21 cellular contexts compared by ENCODE assay signal in the genomic region with DNA sequence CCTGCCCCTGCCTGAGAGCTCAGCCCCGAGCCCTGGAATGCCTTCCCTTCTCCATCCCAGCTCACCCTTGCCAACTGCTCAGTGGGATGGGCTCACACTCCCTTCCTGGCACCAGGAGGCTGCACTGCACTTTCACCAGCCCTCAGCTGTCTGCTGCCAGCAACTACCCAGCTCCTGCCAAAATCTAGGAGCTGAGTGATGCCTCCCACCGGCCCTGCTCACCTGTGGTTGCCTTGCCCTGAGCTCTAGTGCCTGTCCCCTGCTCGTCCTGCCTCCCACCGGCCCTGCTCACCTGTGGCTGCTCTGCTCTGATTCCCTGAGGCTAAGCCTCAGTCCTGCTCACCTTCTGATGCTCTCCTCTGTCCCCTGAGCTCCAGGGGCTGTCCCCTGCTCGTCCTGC.
DNase-seq lines count a peak whose midpoint lies in the region; ATAC-seq, FAIRE-seq and TF ChIP-seq lines count a peak whose summit lies in the region.
"Had no signal": no experiment of that assay in that cellular context is flagged by ENCODE, and none has a peak within 500 bp of the region (broad histone marks: within the 10 kb centered on the region; RNA-seq: fewer than 3 reads in every experiment).

No MANE protein-coding gene starts in this region.

- WGBS in A549 (ENCODE audit: missing lambda C conversion rate): 3% methylated on average over 5 of the region's 5 CpGs

- H3K4me1 ChIP-seq in A549 (no peaks in the 10 kb centered on the region), lower lobe of right lung (no peaks in the 10 kb centered on the region)

- TF ChIP-seq POLR2A in A549 (IDR thresholded peaks at IDR 0.05; ENCODE audit: low read length) (no peak), GM12892 (IDR thresholded peaks at IDR 0.05; ENCODE audit: low read depth, low read length) (no peak)

- no peak for TF ChIP-seq EP300 in A549 (IDR thresholded peaks at IDR 0.05)

- in situ Hi-C loops in G401 (cut with HindIII; ENCODE audit: low sequenced_read_pairs): loop anchor here (25.0 kb wide), 1 partner anchor 91 kb away; no protein-coding TSS in a partner anchor

- H3K27ac ChIP-seq in A549 (no peak overlapping the region), lower lobe of right lung (no peak overlapping the region)
- H3K27ac ChIP-seq: coronary artery had no signal

- H3K4me3 ChIP-seq in A549: no peak overlapping the region
- no peak overlapping the region for H3K4me3 ChIP-seq in lower lobe of right lung
- H3K4me3 ChIP-seq: coronary artery had no signal

- no peaks in the 10 kb centered on the region for H3K36me3 ChIP-seq in lower lobe of right lung

- H3K27me3 ChIP-seq in lower lobe of right lung (ENCODE audit: low read depth): no peaks in the 10 kb centered on the region

- FAIRE-seq in A549 (lab: Jason Lieb, UNC): no peak
- no peak for FAIRE-seq in GM12892 (lab: Jason Lieb, UNC)

- H3K9me3 ChIP-seq in A549: peaks cover 4% of the 10 kb centered on the region; the same call in 1 of the 3 replicates
- no peaks in the 10 kb centered on the region for H3K9me3 ChIP-seq in lower lobe of right lung

- TF ChIP-seq RAD21 in A549 (conservative IDR thresholded peaks at IDR 0.05 in 1 of 2, IDR thresholded peaks at IDR 0.05 in 1 of 2): no peak

- DNase-seq in A549 (ENCODE audit: low read depth in 1 of 2, low spot score in 1 of 2) (no peak), G401 (ENCODE audit: low spot score) (peak; percentile 80), SW480 (ENCODE audit: low spot score) (peak; percentile 17), lower lobe of right lung (peak; percentile 41), GM12892 (ENCODE audit: insufficient read length) (no peak)
- DNase-seq in effector CD8-positive, alpha-beta T cell (lab: John Stamatoyannopoulos, UW): no peak
- DNase-seq: activated CD4-positive, alpha-beta memory T cell treated with anti-CD3 and anti-CD28 coated beads, Interleukin-2, amount 10 ng/mL, durations not matched to agents 7 days and 5 days; activated T-cell treated with anti-CD3 and anti-CD28 coated beads, Interleukin-2, amount 50 U/mL, for 4 hours; CD4-positive, alpha-beta memory T cell; DMS53; foreskin fibroblast; H9; hippocampal formation; midbrain; NCI-H1436 treated with DMSO at 0.1 percent for 48 hours; NCI-H774; stimulated activated CD4-positive, alpha-beta T cell treated with anti-CD3 and anti-CD28 coated beads, Interleukin-12 subunit alpha, Interleukin-12 subunit beta, amount 100 ng/mL, for 4 hours had no signal

- CTCF ChIA-PET in A549 (lab: Yijun Ruan, JAX): no interaction called here

- POLR2A ChIA-PET in A549 (lab: Yijun Ruan, JAX): no interaction called here

- TF ChIP-seq CTCF in A549 (IDR thresholded peaks at IDR 0.05): no peak
- no peak for TF ChIP-seq CTCF in lower lobe of right lung (IDR thresholded peaks at IDR 0.05)

- ATAC-seq in A549 (peak; percentile 49 to 59; a peak in 5 of 6 replicates), lower lobe of right lung (peak; percentile 32 to 43), GM21723 (IDR thresholded peaks at IDR 0.05; ENCODE audit: unreplicated experiment) (no peak), HG03045 (IDR thresholded peaks at IDR 0.05; ENCODE audit: unreplicated experiment) (no peak)
- ATAC-seq: WTC11 had no signal

- H3K4me2 ChIP-seq in A549: no peak overlapping the region

- intact Hi-C loops in lower lobe of right lung (cut with DNase I): no loop called here

TF ChIP-seq in A549, 52 proteins besides CTCF, POLR2A, EP300 and RAD21:
- no peak for TF ChIP-seq KDM1A (IDR thresholded peaks at IDR 0.05; ENCODE audit: low read depth)
- TF ChIP-seq RFX5 (IDR thresholded peaks at IDR 0.05): no peak
- no peak for TF ChIP-seq HDAC2 (IDR thresholded peaks at IDR 0.05)
- TF ChIP-seq, protein P1, sequence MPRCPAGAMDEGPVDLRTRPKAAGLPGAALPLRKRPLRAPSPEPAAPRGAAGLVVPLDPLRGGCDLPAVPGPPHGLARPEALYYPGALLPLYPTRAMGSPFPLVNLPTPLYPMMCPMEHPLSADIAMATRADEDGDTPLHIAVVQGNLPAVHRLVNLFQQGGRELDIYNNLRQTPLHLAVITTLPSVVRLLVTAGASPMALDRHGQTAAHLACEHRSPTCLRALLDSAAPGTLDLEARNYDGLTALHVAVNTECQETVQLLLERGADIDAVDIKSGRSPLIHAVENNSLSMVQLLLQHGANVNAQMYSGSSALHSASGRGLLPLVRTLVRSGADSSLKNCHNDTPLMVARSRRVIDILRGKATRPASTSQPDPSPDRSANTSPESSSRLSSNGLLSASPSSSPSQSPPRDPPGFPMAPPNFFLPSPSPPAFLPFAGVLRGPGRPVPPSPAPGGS (IDR thresholded peaks at IDR 0.05): no peak
- TF ChIP-seq, protein P2, sequence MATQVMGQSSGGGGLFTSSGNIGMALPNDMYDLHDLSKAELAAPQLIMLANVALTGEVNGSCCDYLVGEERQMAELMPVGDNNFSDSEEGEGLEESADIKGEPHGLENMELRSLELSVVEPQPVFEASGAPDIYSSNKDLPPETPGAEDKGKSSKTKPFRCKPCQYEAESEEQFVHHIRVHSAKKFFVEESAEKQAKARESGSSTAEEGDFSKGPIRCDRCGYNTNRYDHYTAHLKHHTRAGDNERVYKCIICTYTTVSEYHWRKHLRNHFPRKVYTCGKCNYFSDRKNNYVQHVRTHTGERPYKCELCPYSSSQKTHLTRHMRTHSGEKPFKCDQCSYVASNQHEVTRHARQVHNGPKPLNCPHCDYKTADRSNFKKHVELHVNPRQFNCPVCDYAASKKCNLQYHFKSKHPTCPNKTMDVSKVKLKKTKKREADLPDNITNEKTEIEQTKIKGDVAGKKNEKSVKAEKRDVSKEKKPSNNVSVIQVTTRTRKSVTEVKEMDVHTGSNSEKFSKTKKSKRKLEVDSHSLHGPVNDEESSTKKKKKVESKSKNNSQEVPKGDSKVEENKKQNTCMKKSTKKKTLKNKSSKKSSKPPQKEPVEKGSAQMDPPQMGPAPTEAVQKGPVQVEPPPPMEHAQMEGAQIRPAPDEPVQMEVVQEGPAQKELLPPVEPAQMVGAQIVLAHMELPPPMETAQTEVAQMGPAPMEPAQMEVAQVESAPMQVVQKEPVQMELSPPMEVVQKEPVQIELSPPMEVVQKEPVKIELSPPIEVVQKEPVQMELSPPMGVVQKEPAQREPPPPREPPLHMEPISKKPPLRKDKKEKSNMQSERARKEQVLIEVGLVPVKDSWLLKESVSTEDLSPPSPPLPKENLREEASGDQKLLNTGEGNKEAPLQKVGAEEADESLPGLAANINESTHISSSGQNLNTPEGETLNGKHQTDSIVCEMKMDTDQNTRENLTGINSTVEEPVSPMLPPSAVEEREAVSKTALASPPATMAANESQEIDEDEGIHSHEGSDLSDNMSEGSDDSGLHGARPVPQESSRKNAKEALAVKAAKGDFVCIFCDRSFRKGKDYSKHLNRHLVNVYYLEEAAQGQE (IDR thresholded peaks at IDR 0.05): no peak
- no peak for TF ChIP-seq JUNB (IDR thresholded peaks at IDR 0.05)
- no peak for TF ChIP-seq TFCP2L1 (CRISPR knock-in tag; IDR thresholded peaks at IDR 0.05)
- no peak for TF ChIP-seq CHD2 (IDR thresholded peaks at IDR 0.05; ENCODE audit: low read length, partially characterized antibody)
- TF ChIP-seq JUN (IDR thresholded peaks at IDR 0.05): no peak
- TF ChIP-seq NFE2L2 (conservative IDR thresholded peaks at IDR 0.05; ENCODE audit: low read length): no peak
TF ChIP-seq in A549: peak in this region for 0.

Comparison
In these comparisons a context has a peak if more than half of its experiments do, and no peak if none do; other contexts are left out.
1. ATAC-seq: peak in A549 (2 of 2) and lower lobe of right lung (2 of 2); none in GM21723 (single experiment) and HG03045 (single experiment).
2. DNase-seq: peak in G401 (single experiment), SW480 (single experiment) and lower lobe of right lung (single experiment); none in A549 (0 of 2), GM12892 (single experiment) and effector CD8-positive, alpha-beta T cell (single experiment).